22 cellular contexts compared by ENCODE assay signal in the genomic region with DNA sequence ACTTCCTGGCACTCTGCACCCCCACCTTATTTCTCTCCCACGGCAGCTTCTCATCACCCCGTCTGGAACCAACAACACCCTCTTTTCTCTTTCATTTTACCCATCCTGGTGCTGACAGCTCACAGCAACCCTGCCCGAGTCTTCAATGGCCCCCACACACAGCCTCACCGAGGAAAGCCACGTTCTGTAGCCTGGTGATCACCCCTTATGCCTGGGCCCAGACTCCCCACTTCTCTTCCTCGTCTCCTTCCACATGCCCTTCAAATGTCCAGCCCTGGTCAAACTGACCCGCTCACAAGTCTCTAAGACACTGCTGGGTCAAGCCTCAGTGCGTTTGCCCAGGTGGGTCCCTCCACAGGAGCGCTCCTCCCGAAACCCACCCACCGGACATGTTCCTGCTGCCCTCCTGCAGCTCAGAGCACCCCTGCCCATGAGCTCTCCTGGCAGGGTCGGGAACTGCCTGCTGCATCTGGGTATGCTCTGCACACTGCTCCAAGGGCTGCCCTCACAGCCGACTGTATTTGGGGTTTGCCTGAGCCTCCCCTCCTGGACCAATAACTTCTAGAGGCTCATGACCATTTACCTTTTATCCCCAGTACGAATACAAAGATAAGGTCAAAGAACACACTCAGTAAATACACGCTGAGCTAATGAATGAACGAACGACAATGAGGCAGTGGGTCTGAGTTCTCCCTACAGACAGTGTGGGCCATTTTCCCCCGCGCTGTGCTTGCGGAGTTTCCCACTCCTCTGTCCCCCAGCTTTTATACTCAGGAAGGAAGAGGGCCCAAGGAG.
DNase-seq lines count a peak whose midpoint lies in the region; ATAC-seq and TF ChIP-seq lines count a peak whose summit lies in the region.
"Had no signal": no experiment of that assay in that cellular context is flagged by ENCODE, and none has a peak within 500 bp of the region (broad histone marks: within the 10 kb centered on the region; RNA-seq: fewer than 3 reads in every experiment).

No MANE protein-coding gene starts in this region.

- no peaks in the 10 kb centered on the region for H3K23me2 ChIP-seq in H9 (ENCODE audit: insufficient read length, low read depth, low read length, poor library complexity, severe bottlenecking)

- H3K23ac ChIP-seq in H9 (ENCODE audit: insufficient read length, low read depth, low read length): no peak overlapping the region

- no peaks in the 10 kb centered on the region for H3K36me3 Mint-ChIP-seq in H9 (ENCODE audit: insufficient read depth in 1 of 3, low read depth in 3 of 3)

- H3K79me2 ChIP-seq in H9 (ENCODE audit: insufficient read depth, low read length) (no peaks in the 10 kb centered on the region), osteoblast (ENCODE audit: insufficient read depth, low read length) (no peaks in the 10 kb centered on the region)

- no peak for ATAC-seq in GM18858 (IDR thresholded peaks at IDR 0.05; ENCODE audit: unreplicated experiment)
- ATAC-seq: activated T-cell treated with anti-CD3 and anti-CD28 coated beads, Interleukin-2, amount 50 U/mL, for 4 hours; sciatic nerve had no signal

- no peak overlapping the region for H3K4ac ChIP-seq in H9 (ENCODE audit: low read depth, low read length)

- DNase-seq in Daoy (ENCODE audit: low read depth): peak; percentile 40
- peak; percentile 17 for DNase-seq in H9
- DNase-seq in islet precursor cell: peak; percentile 29
- peak; percentile 65 for DNase-seq in osteoblast (ENCODE audit: insufficient read length, low spot score, missing footprints)
- no peak for DNase-seq in H4 (ENCODE audit: low spot score)
- DNase-seq in SW 1271 (lab: John Stamatoyannopoulos, UW): no peak
- DNase-seq: activated naive CD4-positive, alpha-beta T cell treated with anti-CD3 and anti-CD28 coated beads for 36 hours; activated T-cell treated with anti-CD3 and anti-CD28 coated beads, Interleukin-2, amount 50 U/mL, for 4 hours; DMS53; foreskin melanocyte; GDM1; NCI-H1048; NCI-H187; stimulated activated CD4-positive, alpha-beta T cell treated with anti-CD3 and anti-CD28 coated beads, Interleukin-4, amount 100 ng/mL, for 24 hours had no signal

- H4K20me1 ChIP-seq in H9 (ENCODE audit: control insufficient read depth, insufficient read depth, insufficient read length): no peaks in the 10 kb centered on the region
- H4K20me1 ChIP-seq in osteoblast (ENCODE audit: insufficient read depth, low read length): no peaks in the 10 kb centered on the region

- TF ChIP-seq CTCF in H9 (conservative IDR thresholded peaks at IDR 0.05) (no peak), osteoblast (IDR thresholded peaks at IDR 0.05; ENCODE audit: extremely low read depth, low read depth, low read length) (no peak)

- H3K4me3 ChIP-seq in osteoblast (ENCODE audit: insufficient read depth, low read length): no peak overlapping the region
- H3K4me3 ChIP-seq: adrenal gland, BLaER1, dorsolateral prefrontal cortex, SJSA1, tibial nerve had no signal

- WGBS in H9 (ENCODE audit: extremely low coverage, insufficient read length, low lambda C conversion rate): no CpG with 5 or more reads among the region's 20 CpGs

- no peak overlapping the region for H2BK15ac ChIP-seq in H9 (ENCODE audit: low read depth, low read length)

- H3T11ph ChIP-seq in H9 (ENCODE audit: low read length): no peak overlapping the region

- H3K27ac ChIP-seq in H9 (ENCODE audit: insufficient read length, low read depth, low read length) (no peak overlapping the region), osteoblast (ENCODE audit: low read depth, low read length) (no peak overlapping the region)
- H3K27ac ChIP-seq: adrenal gland, BLaER1, dorsolateral prefrontal cortex, SJSA1, tibial nerve had no signal

- no peaks in the 10 kb centered on the region for H3K27me3 ChIP-seq in H9 (ENCODE audit: insufficient read depth, low read length)
- no peaks in the 10 kb centered on the region for H3K27me3 ChIP-seq in osteoblast (ENCODE audit: insufficient read depth, low read length)
- H3K27me3 ChIP-seq: adrenal gland, BLaER1, dorsolateral prefrontal cortex, SJSA1 had no signal

- H4K91ac ChIP-seq in H9 (ENCODE audit: insufficient read length, low read depth, low read length): no peak overlapping the region

- no peak overlapping the region for H3K4me2 ChIP-seq in H9 (ENCODE audit: insufficient read depth, insufficient read length, low read length)
- H3K4me2 ChIP-seq in osteoblast (ENCODE audit: insufficient read depth, low read length): no peak overlapping the region
- H3K4me2 ChIP-seq: BLaER1 had no signal

- H2BK120ac ChIP-seq in H9 (ENCODE audit: low read depth, low read length, poor library complexity, severe bottlenecking): no peak overlapping the region

- H4K5ac ChIP-seq in H9 (ENCODE audit: insufficient read length, low read depth, low read length): no peak overlapping the region

- no peak overlapping the region for H3K4me3 Mint-ChIP-seq in H9
- H3K4me3 Mint-ChIP-seq: activated naive CD4-positive, alpha-beta T cell treated with anti-CD3 and anti-CD28 coated beads for 36 hours; activated T-cell treated with anti-CD3 and anti-CD28 coated beads, Interleukin-2, amount 50 U/mL, for 4 hours had no signal

- H2AFZ ChIP-seq in H9 (ENCODE audit: low read length): no peak overlapping the region
- no peak overlapping the region for H2AFZ ChIP-seq in osteoblast (ENCODE audit: low read length)

- H3K27ac Mint-ChIP-seq in H9: peak overlapping the region in 2 of 3 experiments; percentile 5 to 62; a peak in 4 of 7 replicates
- H3K27ac Mint-ChIP-seq: activated naive CD4-positive, alpha-beta T cell treated with anti-CD3 and anti-CD28 coated beads for 36 hours; progenitor cell of endocrine pancreas had no signal

- no peaks in the 10 kb centered on the region for H3K9me3 ChIP-seq in H9 (ENCODE audit: control insufficient read depth, low read depth, low read length)
- H3K9me3 ChIP-seq in osteoblast (ENCODE audit: low read depth, low read length): no peaks in the 10 kb centered on the region
- H3K9me3 ChIP-seq: adrenal gland, BLaER1, tibial nerve had no signal

- no peaks in the 10 kb centered on the region for H3K36me3 ChIP-seq in osteoblast (ENCODE audit: insufficient read depth, low read length)
- H3K36me3 ChIP-seq: adrenal gland, BLaER1, SJSA1, tibial nerve had no signal

- no peaks in the 10 kb centered on the region; the same call in none of the 2 replicates for H3K27me3 Mint-ChIP-seq in H9 (ENCODE audit: low read depth)

- no peak overlapping the region for H3K14ac ChIP-seq in H9 (ENCODE audit: insufficient read depth, low read length)

- no peak overlapping the region for H2AK5ac ChIP-seq in H9 (ENCODE audit: insufficient read length, low read length)

- H3K4me1 Mint-ChIP-seq in H9: peaks cover 27 to 65% of the 10 kb centered on the region in 2 experiments

- no peaks in the 10 kb centered on the region; a peak in 1 of 5 replicates for H3K9me3 Mint-ChIP-seq in H9
- H3K9me3 Mint-ChIP-seq: activated naive CD4-positive, alpha-beta T cell treated with anti-CD3 and anti-CD28 coated beads for 36 hours; activated T-cell treated with anti-CD3 and anti-CD28 coated beads, Interleukin-2, amount 50 U/mL, for 4 hours had no signal

- no peak overlapping the region for H3K18ac ChIP-seq in H9 (ENCODE audit: insufficient read length, low read depth, low read length)

- H4K8ac ChIP-seq in H9 (replicated peaks; ENCODE audit: insufficient read length, low read depth, low read length): no peak overlapping the region

- H3K56ac ChIP-seq in H9 (ENCODE audit: insufficient read length, low read depth, low read length): no peak overlapping the region

- H3K79me1 ChIP-seq in H9 (ENCODE audit: insufficient read depth, low read depth, low read length, poor library complexity, severe bottlenecking): no peaks in the 10 kb centered on the region

- no peak overlapping the region for H3K9ac ChIP-seq in H9 (ENCODE audit: extremely low read depth, insufficient read length, low read length)
- H3K9ac ChIP-seq: BLaER1 had no signal

- no peak overlapping the region for H2BK20ac ChIP-seq in H9 (ENCODE audit: low read depth, low read length, poor library complexity, severe bottlenecking)

- no peak overlapping the region for H2BK5ac ChIP-seq in H9 (ENCODE audit: insufficient read length, low read length)

- H3K4me1 ChIP-seq in H9 (ENCODE audit: insufficient read depth, low read length) (peaks cover 5% of the 10 kb centered on the region; the same call in 1 of the 2 replicates), osteoblast (ENCODE audit: insufficient read depth, low read length) (no peaks in the 10 kb centered on the region)
- H3K4me1 ChIP-seq: adrenal gland, SJSA1 had no signal

- H2BK12ac ChIP-seq in H9 (ENCODE audit: insufficient read length, low read depth, low read length): no peak overlapping the region

Comparison
In these comparisons a context has a peak if more than half of its experiments do, and no peak if none do; other contexts are left out.
1. DNase-seq: peak in Daoy (single experiment), H9 (single experiment), islet precursor cell (single experiment) and osteoblast (single experiment); none in H4 (single experiment) and SW 1271 (0 of 2).